ENCODE assay signal across 1 cellular context in genomic region chr3:49523756-49524747, GRCh38.
TF ChIP-seq lines count a peak whose summit lies in the region.

No MANE protein-coding gene starts in this region.

TF ChIP-seq in GM23338, 12 proteins besides CTCF, POLR2A, EP300 and RAD21:
- TF ChIP-seq STAT1 (IDR thresholded peaks at IDR 0.05; ENCODE audit: unreplicated experiment) (no peak), JUNB (IDR thresholded peaks at IDR 0.05; ENCODE audit: unreplicated experiment) (no peak), POLR2AphosphoS5 (IDR thresholded peaks at IDR 0.05; ENCODE audit: low read depth) (no peak), EZH2phosphoT487 (IDR thresholded peaks at IDR 0.05; ENCODE audit: unreplicated experiment) (no peak), ZNF114 (CRISPR knock-in tag; IDR thresholded peaks at IDR 0.05) (no peak), EZH2 (IDR thresholded peaks at IDR 0.05; ENCODE audit: low read depth, unreplicated experiment) (no peak), CREB1 (CRISPR knock-in tag; IDR thresholded peaks at IDR 0.05; ENCODE audit: low read depth) (no peak), NANOG (IDR thresholded peaks at IDR 0.05; ENCODE audit: borderline replicate concordance) (no peak), ETS1 (IDR thresholded peaks at IDR 0.05) (no peak)
- TF ChIP-seq, protein P1, sequence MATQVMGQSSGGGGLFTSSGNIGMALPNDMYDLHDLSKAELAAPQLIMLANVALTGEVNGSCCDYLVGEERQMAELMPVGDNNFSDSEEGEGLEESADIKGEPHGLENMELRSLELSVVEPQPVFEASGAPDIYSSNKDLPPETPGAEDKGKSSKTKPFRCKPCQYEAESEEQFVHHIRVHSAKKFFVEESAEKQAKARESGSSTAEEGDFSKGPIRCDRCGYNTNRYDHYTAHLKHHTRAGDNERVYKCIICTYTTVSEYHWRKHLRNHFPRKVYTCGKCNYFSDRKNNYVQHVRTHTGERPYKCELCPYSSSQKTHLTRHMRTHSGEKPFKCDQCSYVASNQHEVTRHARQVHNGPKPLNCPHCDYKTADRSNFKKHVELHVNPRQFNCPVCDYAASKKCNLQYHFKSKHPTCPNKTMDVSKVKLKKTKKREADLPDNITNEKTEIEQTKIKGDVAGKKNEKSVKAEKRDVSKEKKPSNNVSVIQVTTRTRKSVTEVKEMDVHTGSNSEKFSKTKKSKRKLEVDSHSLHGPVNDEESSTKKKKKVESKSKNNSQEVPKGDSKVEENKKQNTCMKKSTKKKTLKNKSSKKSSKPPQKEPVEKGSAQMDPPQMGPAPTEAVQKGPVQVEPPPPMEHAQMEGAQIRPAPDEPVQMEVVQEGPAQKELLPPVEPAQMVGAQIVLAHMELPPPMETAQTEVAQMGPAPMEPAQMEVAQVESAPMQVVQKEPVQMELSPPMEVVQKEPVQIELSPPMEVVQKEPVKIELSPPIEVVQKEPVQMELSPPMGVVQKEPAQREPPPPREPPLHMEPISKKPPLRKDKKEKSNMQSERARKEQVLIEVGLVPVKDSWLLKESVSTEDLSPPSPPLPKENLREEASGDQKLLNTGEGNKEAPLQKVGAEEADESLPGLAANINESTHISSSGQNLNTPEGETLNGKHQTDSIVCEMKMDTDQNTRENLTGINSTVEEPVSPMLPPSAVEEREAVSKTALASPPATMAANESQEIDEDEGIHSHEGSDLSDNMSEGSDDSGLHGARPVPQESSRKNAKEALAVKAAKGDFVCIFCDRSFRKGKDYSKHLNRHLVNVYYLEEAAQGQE (IDR thresholded peaks at IDR 0.05; ENCODE audit: unreplicated experiment): no peak
- TF ChIP-seq, protein P2, sequence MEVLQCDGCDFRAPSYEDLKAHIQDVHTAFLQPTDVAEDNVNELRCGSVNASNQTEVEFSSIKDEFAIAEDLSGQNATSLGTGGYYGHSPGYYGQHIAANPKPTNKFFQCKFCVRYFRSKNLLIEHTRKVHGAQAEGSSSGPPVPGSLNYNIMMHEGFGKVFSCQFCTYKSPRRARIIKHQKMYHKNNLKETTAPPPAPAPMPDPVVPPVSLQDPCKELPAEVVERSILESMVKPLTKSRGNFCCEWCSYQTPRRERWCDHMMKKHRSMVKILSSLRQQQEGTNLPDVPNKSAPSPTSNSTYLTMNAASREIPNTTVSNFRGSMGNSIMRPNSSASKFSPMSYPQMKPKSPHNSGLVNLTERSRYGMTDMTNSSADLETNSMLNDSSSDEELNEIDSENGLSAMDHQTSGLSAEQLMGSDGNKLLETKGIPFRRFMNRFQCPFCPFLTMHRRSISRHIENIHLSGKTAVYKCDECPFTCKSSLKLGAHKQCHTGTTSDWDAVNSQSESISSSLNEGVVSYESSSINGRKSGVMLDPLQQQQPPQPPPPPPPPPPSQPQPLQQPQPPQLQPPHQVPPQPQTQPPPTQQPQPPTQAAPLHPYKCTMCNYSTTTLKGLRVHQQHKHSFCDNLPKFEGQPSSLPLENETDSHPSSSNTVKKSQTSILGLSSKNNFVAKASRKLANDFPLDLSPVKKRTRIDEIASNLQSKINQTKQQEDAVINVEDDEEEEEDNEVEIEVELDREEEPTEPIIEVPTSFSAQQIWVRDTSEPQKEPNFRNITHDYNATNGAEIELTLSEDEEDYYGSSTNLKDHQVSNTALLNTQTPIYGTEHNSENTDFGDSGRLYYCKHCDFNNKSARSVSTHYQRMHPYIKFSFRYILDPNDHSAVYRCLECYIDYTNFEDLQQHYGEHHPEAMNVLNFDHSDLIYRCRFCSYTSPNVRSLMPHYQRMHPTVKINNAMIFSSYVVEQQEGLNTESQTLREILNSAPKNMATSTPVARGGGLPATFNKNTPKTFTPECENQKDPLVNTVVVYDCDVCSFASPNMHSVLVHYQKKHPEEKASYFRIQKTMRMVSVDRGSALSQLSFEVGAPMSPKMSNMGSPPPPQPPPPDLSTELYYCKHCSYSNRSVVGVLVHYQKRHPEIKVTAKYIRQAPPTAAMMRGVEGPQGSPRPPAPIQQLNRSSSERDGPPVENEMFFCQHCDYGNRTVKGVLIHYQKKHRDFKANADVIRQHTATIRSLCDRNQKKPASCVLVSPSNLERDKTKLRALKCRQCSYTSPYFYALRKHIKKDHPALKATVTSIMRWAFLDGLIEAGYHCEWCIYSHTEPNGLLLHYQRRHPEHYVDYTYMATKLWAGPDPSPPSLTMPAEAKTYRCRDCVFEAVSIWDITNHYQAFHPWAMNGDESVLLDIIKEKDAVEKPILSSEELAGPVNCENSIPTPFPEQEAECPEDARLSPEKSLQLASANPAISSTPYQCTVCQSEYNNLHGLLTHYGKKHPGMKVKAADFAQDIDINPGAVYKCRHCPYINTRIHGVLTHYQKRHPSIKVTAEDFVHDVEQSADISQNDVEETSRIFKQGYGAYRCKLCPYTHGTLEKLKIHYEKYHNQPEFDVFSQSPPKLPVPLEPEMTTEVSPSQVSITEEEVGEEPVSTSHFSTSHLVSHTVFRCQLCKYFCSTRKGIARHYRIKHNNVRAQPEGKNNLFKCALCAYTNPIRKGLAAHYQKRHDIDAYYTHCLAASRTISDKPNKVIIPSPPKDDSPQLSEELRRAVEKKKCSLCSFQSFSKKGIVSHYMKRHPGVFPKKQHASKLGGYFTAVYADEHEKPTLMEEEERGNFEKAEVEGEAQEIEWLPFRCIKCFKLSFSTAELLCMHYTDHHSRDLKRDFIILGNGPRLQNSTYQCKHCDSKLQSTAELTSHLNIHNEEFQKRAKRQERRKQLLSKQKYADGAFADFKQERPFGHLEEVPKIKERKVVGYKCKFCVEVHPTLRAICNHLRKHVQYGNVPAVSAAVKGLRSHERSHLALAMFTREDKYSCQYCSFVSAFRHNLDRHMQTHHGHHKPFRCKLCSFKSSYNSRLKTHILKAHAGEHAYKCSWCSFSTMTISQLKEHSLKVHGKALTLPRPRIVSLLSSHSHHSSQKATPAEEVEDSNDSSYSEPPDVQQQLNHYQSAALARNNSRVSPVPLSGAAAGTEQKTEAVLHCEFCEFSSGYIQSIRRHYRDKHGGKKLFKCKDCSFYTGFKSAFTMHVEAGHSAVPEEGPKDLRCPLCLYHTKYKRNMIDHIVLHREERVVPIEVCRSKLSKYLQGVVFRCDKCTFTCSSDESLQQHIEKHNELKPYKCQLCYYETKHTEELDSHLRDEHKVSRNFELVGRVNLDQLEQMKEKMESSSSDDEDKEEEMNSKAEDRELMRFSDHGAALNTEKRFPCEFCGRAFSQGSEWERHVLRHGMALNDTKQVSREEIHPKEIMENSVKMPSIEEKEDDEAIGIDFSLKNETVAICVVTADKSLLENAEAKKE (CRISPR knock-in tag; IDR thresholded peaks at IDR 0.05): no peak
